Comparison of ENCODE assay signal across 13 cellular contexts in genomic region chr7:130951303-130951975, GRCh38.
DNase-seq lines count a peak whose midpoint lies in the region; ATAC-seq and TF ChIP-seq lines count a peak whose summit lies in the region.
"Had no signal": no experiment of that assay in that cellular context is flagged by ENCODE, and none has a peak within 500 bp of the region (broad histone marks: within the 10 kb centered on the region; RNA-seq: fewer than 3 reads in every experiment).

No MANE protein-coding gene starts in this region.

- no peak for TF ChIP-seq RAD21 in HCT116 (IDR thresholded peaks at IDR 0.05; ENCODE audit: low read depth)

- peaks cover 64 to 94% of the 10 kb centered on the region in 2 experiments for H3K4me1 ChIP-seq in HCT116 (ENCODE audit: control insufficient read depth in 1 of 2, insufficient read depth in 2 of 2, low read length in 2 of 2)
- no peaks in the 10 kb centered on the region for H3K4me1 ChIP-seq in smooth muscle cell (ENCODE audit: low read depth)

- no peaks in the 10 kb centered on the region for H3K9me2 ChIP-seq in HCT116 (ENCODE audit: insufficient read depth)

- peaks cover 19% of the 10 kb centered on the region for H3K4me1 Mint-ChIP-seq in activated T-cell treated with anti-CD3 and anti-CD28 coated beads, Interleukin-2, amount 50 U/mL, for 72 hours (ENCODE audit: low read depth)

- TF ChIP-seq POLR2A in HCT116 (IDR thresholded peaks at IDR 0.05; ENCODE audit: borderline replicate concordance, extremely low read depth, insufficient read depth, insufficient read length), result no peak

- H3K9ac ChIP-seq in HCT116 (ENCODE audit: low read length) (no peak overlapping the region), smooth muscle cell (ENCODE audit: low read depth) (no peak overlapping the region)

- POLR2A ChIA-PET in HCT116 (lab: Charles Lee), result interaction anchor here (1.0 kb wide), 1 partner anchor 9 kb away, joined by 3 read pairs; no protein-coding TSS in a partner anchor

- H3K36me3 ChIP-seq in HCT116 (ENCODE audit: control insufficient read depth in 1 of 2, insufficient read depth in 2 of 2, low read length in 2 of 2) (peaks cover 22 to 68% of the 10 kb centered on the region in 2 experiments), smooth muscle cell (ENCODE audit: low read depth) (no peaks in the 10 kb centered on the region)

- DNase-seq in activated T-cell treated with anti-CD3 and anti-CD28 coated beads, Interleukin-2, amount 50 U/mL, for 72 hours, result no peak
- no peak for DNase-seq in activated T-cell treated with anti-CD3 and anti-CD28 coated beads, Interleukin-2, amount 50 U/mL, for 1 hour
- DNase-seq in HCT116 (ENCODE audit: low read depth, low spot score), result no peak
- DNase-seq in central memory CD4-positive, alpha-beta T cell, result peak; percentile 70
- no peak for DNase-seq in smooth muscle cell (lab: John Stamatoyannopoulos, UW; ENCODE audit: unreplicated experiment)
- DNase-seq in left colon, result no peak
- DNase-seq: DMS53, NCI-H446, RPMI8226 had no signal

- no peaks in the 10 kb centered on the region for H4K20me1 ChIP-seq in HCT116 (ENCODE audit: insufficient read depth)
- H4K20me1 ChIP-seq in smooth muscle cell (ENCODE audit: low read depth), result peaks cover 29% of the 10 kb centered on the region

- H3K9me3 ChIP-seq in HCT116 (ENCODE audit: control insufficient read depth in 1 of 2, insufficient read depth in 1 of 2, low read depth in 1 of 2, low read length in 2 of 2) (no peaks in the 10 kb centered on the region), smooth muscle cell (replicated peaks; ENCODE audit: low read depth) (no peaks in the 10 kb centered on the region)
- H3K9me3 ChIP-seq: HAP-1 had no signal

- no peak overlapping the region for H3K27ac Mint-ChIP-seq in activated T-cell treated with anti-CD3 and anti-CD28 coated beads, Interleukin-2, amount 50 U/mL, for 72 hours

- intact Hi-C loops in HCT116 (cut with micrococcal nuclease) (no loop called here), left colon (cut with DNase I, micrococcal nuclease) (no loop called here)

- peak; percentile 28 to 46 for ATAC-seq in activated T-cell treated with anti-CD3 and anti-CD28 coated beads, Interleukin-2, amount 50 U/mL, for 72 hours (replicated peaks in 1 of 2)
- ATAC-seq in HCT116 (peak; percentile 16), HG03520 (IDR thresholded peaks at IDR 0.05; ENCODE audit: unreplicated experiment) (no peak), HG03095 (IDR thresholded peaks at IDR 0.05; ENCODE audit: unreplicated experiment) (no peak), left colon (no peak)

- H3K79me2 ChIP-seq in HCT116 (ENCODE audit: insufficient read depth, low read length) (peaks cover 100% of the 10 kb centered on the region), smooth muscle cell (ENCODE audit: low read depth) (peaks cover 87% of the 10 kb centered on the region)

- TF ChIP-seq CTCF in HCT116 (IDR thresholded peaks at IDR 0.05 in 2 of 3, conservative IDR thresholded peaks at IDR 0.05 in 1 of 3; ENCODE audit: borderline replicate concordance in 1 of 3, insufficient read depth in 1 of 3, low read depth in 2 of 3, low read length in 2 of 3), result no peak
- TF ChIP-seq CTCF in smooth muscle cell (IDR thresholded peaks at IDR 0.05; ENCODE audit: borderline replicate concordance, insufficient read depth, poor library complexity, severe bottlenecking), result no peak

- RAD21 ChIA-PET in HCT116 (lab: Charles Lee; ENCODE audit: low non-redundant PET in 1 of 2, low total read pairs in 2 of 2, uncharacterized antibody in 2 of 2, unreplicated experiment in 2 of 2), result no interaction called here

- no peaks in the 10 kb centered on the region for H3K27me3 Mint-ChIP-seq in activated T-cell treated with anti-CD3 and anti-CD28 coated beads, Interleukin-2, amount 50 U/mL, for 72 hours (ENCODE audit: low read depth)

- peaks cover 32 to 50% of the 10 kb centered on the region in 2 donors for H3K36me3 Mint-ChIP-seq in activated T-cell treated with anti-CD3 and anti-CD28 coated beads, Interleukin-2, amount 50 U/mL, for 72 hours (ENCODE audit: insufficient read depth in 2 of 2)

- BruUV-seq in HCT116 (replicated peaks; lab: Mats Ljungman, UMichigan), result no TSS peak

- no peak overlapping the region for H2AFZ ChIP-seq in HCT116 (ENCODE audit: low read depth, low read length, poor library complexity, severe bottlenecking)
- H2AFZ ChIP-seq in smooth muscle cell (ENCODE audit: low read depth), result no peak overlapping the region

- H3K4me3 ChIP-seq in HCT116 (replicated peaks in 1 of 2; ENCODE audit: low read depth in 1 of 2, low read length in 2 of 2) (no peak overlapping the region), smooth muscle cell (no peak overlapping the region)
- H3K4me3 ChIP-seq: HAP-1 had no signal

- WGBS in smooth muscle cell (ENCODE audit: low lambda C conversion rate), result 94% methylated on average over 14 of the region's 14 CpGs

- H3K9me3 Mint-ChIP-seq in activated T-cell treated with anti-CD3 and anti-CD28 coated beads, Interleukin-2, amount 50 U/mL, for 72 hours, result no peaks in the 10 kb centered on the region

- H3K27me3 ChIP-seq in HCT116 (ENCODE audit: insufficient read depth, low read length) (no peaks in the 10 kb centered on the region), smooth muscle cell (ENCODE audit: low read depth) (no peaks in the 10 kb centered on the region)

- CTCF ChIA-PET in HCT116 (lab: Charles Lee), result no interaction called here

- H3K27ac ChIP-seq in HCT116 (ENCODE audit: low read depth, low read length), result peak overlapping the region; percentile 91
- H3K27ac ChIP-seq in smooth muscle cell (ENCODE audit: low read depth), result peak overlapping the region; percentile 54
- H3K27ac ChIP-seq: VCaP had no signal

- H3F3A ChIP-seq in smooth muscle cell (ENCODE audit: low read depth), result no peaks in the 10 kb centered on the region

- H3K4me2 ChIP-seq in HCT116 (ENCODE audit: low read length) (no peak overlapping the region), smooth muscle cell (no peak overlapping the region)

- H3K4me3 Mint-ChIP-seq in activated T-cell treated with anti-CD3 and anti-CD28 coated beads, Interleukin-2, amount 50 U/mL, for 72 hours, result no peak overlapping the region

TF ChIP-seq in HCT116, 20 proteins besides CTCF, POLR2A, EP300 and RAD21:
- TF ChIP-seq EZH2 (IDR thresholded peaks at IDR 0.05) (no peak), POLR2AphosphoS5 (IDR thresholded peaks at IDR 0.05; ENCODE audit: low read depth, low read length) (peak; percentile 39; the same call in 1 of the 2 replicates)

Comparison
In these comparisons a context has a peak if more than half of its experiments do, and no peak if none do; other contexts are left out.
1. ATAC-seq: peak in activated T-cell treated with anti-CD3 and anti-CD28 coated beads, Interleukin-2, amount 50 U/mL, for 72 hours (2 of 2) and HCT116 (single experiment); none in HG03520 (single experiment), HG03095 (single experiment) and left colon (single experiment).